ENCODE assay signal across 9 cellular contexts in genomic region chr4:15703439-15703838, GRCh38. TPM values are rescaled to one million over a fixed set of nuclear protein-coding genes. Genes with fewer than 3 reads are reported as not detected.
DNase-seq lines count a peak whose midpoint lies in the region; ATAC-seq and TF ChIP-seq lines count a peak whose summit lies in the region.
"Had no signal": no experiment of that assay in that cellular context is flagged by ENCODE, and none has a peak within 500 bp of the region (broad histone marks: within the 10 kb centered on the region; RNA-seq: fewer than 3 reads in every experiment).

No MANE protein-coding gene starts in this region.

- 86 to 87% methylated on average over 11 of the region's 11 CpGs for WGBS in upper lobe of left lung, 2 donors

- no peaks in the 10 kb centered on the region for H3K36me3 ChIP-seq in upper lobe of left lung

- ATAC-seq in activated T-cell treated with anti-CD3 and anti-CD28 coated beads, Interleukin-2, amount 50 U/mL, for 72 hours (replicated peaks in 1 of 2) = peak in 1 of 2 donors; percentile 26
- ATAC-seq in central memory CD8-positive, alpha-beta T cell (replicated peaks; ENCODE audit: extremely low read depth, poor library complexity, severe bottlenecking) = no peak
- ATAC-seq in upper lobe of left lung (ENCODE audit: low FRiP score in 2 of 2) (peak; percentile 25 to 52), GM21515 (IDR thresholded peaks at IDR 0.05; ENCODE audit: unreplicated experiment) (no peak), HG03108 (IDR thresholded peaks at IDR 0.05; ENCODE audit: unreplicated experiment) (no peak)

- peaks cover 5% of the 10 kb centered on the region for H3K4me1 Mint-ChIP-seq in activated T-cell treated with anti-CD3 and anti-CD28 coated beads, Interleukin-2, amount 50 U/mL, for 72 hours (ENCODE audit: low read depth)
- H3K4me1 Mint-ChIP-seq in central memory CD8-positive, alpha-beta T cell = peaks cover 13% of the 10 kb centered on the region

- TF ChIP-seq CTCF in upper lobe of left lung (IDR thresholded peaks at IDR 0.05) = no peak

- H3K27me3 Mint-ChIP-seq in activated T-cell treated with anti-CD3 and anti-CD28 coated beads, Interleukin-2, amount 50 U/mL, for 72 hours (ENCODE audit: low read depth) = peaks cover 35% of the 10 kb centered on the region
- peaks cover 22% of the 10 kb centered on the region for H3K27me3 Mint-ChIP-seq in central memory CD8-positive, alpha-beta T cell

- H3K4me1 ChIP-seq in mononuclear cell (ENCODE audit: insufficient read depth, low read length) = peaks cover 53% of the 10 kb centered on the region
- H3K4me1 ChIP-seq in upper lobe of left lung = peaks cover 0 to 12% (median 9%) of the 10 kb centered on the region in 4 donors

- TF ChIP-seq POLR2A in upper lobe of left lung (IDR thresholded peaks at IDR 0.05) = no peak

- H3K4me3 ChIP-seq in mononuclear cell (ENCODE audit: low read length) = peak overlapping the region; percentile 49
- peak overlapping the region in 3 of 4 donors; percentile 42 to 57 (median 55) for H3K4me3 ChIP-seq in upper lobe of left lung
- H3K4me3 ChIP-seq: SK-N-MC had no signal

- no peak overlapping the region for H3K27ac Mint-ChIP-seq in activated T-cell treated with anti-CD3 and anti-CD28 coated beads, Interleukin-2, amount 50 U/mL, for 72 hours
- no peak overlapping the region for H3K27ac Mint-ChIP-seq in central memory CD8-positive, alpha-beta T cell (ENCODE audit: low read depth)

- no peaks in the 10 kb centered on the region for H3K9me3 Mint-ChIP-seq in activated T-cell treated with anti-CD3 and anti-CD28 coated beads, Interleukin-2, amount 50 U/mL, for 72 hours
- H3K9me3 Mint-ChIP-seq in central memory CD8-positive, alpha-beta T cell = no peaks in the 10 kb centered on the region

- DNase-seq in activated T-cell treated with anti-CD3 and anti-CD28 coated beads, Interleukin-2, amount 50 U/mL, for 72 hours = no peak
- no peak for DNase-seq in activated T-cell treated with anti-CD3 and anti-CD28 coated beads for 4 hours
- no peak for DNase-seq in central memory CD8-positive, alpha-beta T cell (ENCODE audit: low spot score in 2 of 2)
- no peak for DNase-seq in upper lobe of left lung
- no peak for DNase-seq in HCEC 1CT

- no peaks in the 10 kb centered on the region for H3K36me3 Mint-ChIP-seq in activated T-cell treated with anti-CD3 and anti-CD28 coated beads, Interleukin-2, amount 50 U/mL, for 72 hours (ENCODE audit: insufficient read depth in 2 of 2)
- peaks cover 5% of the 10 kb centered on the region for H3K36me3 Mint-ChIP-seq in central memory CD8-positive, alpha-beta T cell (ENCODE audit: insufficient read depth)

- H3K9me3 ChIP-seq in mononuclear cell (ENCODE audit: low read depth, low read length) = no peaks in the 10 kb centered on the region
- no peaks in the 10 kb centered on the region for H3K9me3 ChIP-seq in upper lobe of left lung

- H3K27ac ChIP-seq in upper lobe of left lung = peak overlapping the region; percentile 5 to 86 (median 65)
- H3K27ac ChIP-seq: SK-N-MC had no signal

- H3K4me3 Mint-ChIP-seq in activated T-cell treated with anti-CD3 and anti-CD28 coated beads, Interleukin-2, amount 50 U/mL, for 72 hours = peak overlapping the region; percentile 87 to 92
- H3K4me3 Mint-ChIP-seq in central memory CD8-positive, alpha-beta T cell = peak overlapping the region; percentile 83

- H3K27me3 ChIP-seq in mononuclear cell (ENCODE audit: insufficient read depth, low read length) (no peaks in the 10 kb centered on the region), upper lobe of left lung (no peaks in the 10 kb centered on the region)

- no peak for TF ChIP-seq EP300 in upper lobe of left lung (IDR thresholded peaks at IDR 0.05)

RNA-seq across cellular contexts. Expression of gene BST1, which starts 0.6 kb away (rescaled TPM):
- total RNA-seq in activated T-cell treated with anti-CD3 and anti-CD28 coated beads, Interleukin-2, amount 50 U/mL, for 72 hours = under 1 TPM; 0.24 to 0.65 TPM
- total RNA-seq in mononuclear cell (76.4 TPM), upper lobe of left lung (10 to 100 TPM in 4 of 6 donors, 1 to 10 TPM in 2; 4.2 to 19.5 (median 11.1) TPM)

RNA-seq across cellular contexts. Expression of gene FAM200B, which starts 21.8 kb away (rescaled TPM):
- total RNA-seq in activated T-cell treated with anti-CD3 and anti-CD28 coated beads, Interleukin-2, amount 50 U/mL, for 72 hours = 10 to 100 TPM; 15.8 to 23.1 TPM
- 30.1 TPM for total RNA-seq in mononuclear cell
- 10 to 100 TPM; 13.6 to 48.2 (median 26.9) TPM for total RNA-seq in upper lobe of left lung

RNA-seq across cellular contexts. Expression of gene FBXL5, which starts 48.3 kb away (rescaled TPM):
- 10 to 100 TPM; 39.5 to 40.5 TPM for total RNA-seq in activated T-cell treated with anti-CD3 and anti-CD28 coated beads, Interleukin-2, amount 50 U/mL, for 72 hours
- total RNA-seq in mononuclear cell (245 TPM), upper lobe of left lung (100 to 1,000 TPM in 2 of 6 donors, 10 to 100 TPM in 4; 52.4 to 146 (median 94.9) TPM)

Comparison
In these comparisons a context has a peak if more than half of its experiments do, and no peak if none do; other contexts are left out.
1. ATAC-seq: peak in upper lobe of left lung (2 of 2); none in central memory CD8-positive, alpha-beta T cell (single experiment), GM21515 (single experiment) and HG03108 (single experiment).